8 cellular contexts compared by ENCODE assay signal in genomic region chr7:76549025-76549854, GRCh38. TPM values are rescaled to one million over a fixed set of nuclear protein-coding genes. Genes with fewer than 3 reads are reported as not detected.
DNase-seq lines count a peak whose midpoint lies in the region; ATAC-seq and TF ChIP-seq lines count a peak whose summit lies in the region.
"Not testable (repeated sequence)": the region's sequence is repeated elsewhere in the genome, so short reads cannot be mapped to it uniquely, and the experiment has no call there.

No MANE protein-coding gene starts in this region.

- not testable (repeated sequence) for TF ChIP-seq EP300 in ovary (IDR thresholded peaks at IDR 0.05)

- 0% methylated on average over 50 to 71 of the region's 71 CpGs for WGBS in ovary, 3 donors
- WGBS in thyroid gland, 2 donors: 0 to 1% methylated on average over 5 to 29 of the region's 71 CpGs

- TF ChIP-seq POLR2A in ovary (IDR thresholded peaks at IDR 0.05) (peak; percentile 45), thyroid gland (IDR thresholded peaks at IDR 0.05) (peak in 1 of 2 donors; percentile 80)

- peak overlapping the region; percentile 96 for H3K4me3 Mint-ChIP-seq in activated naive CD8-positive, alpha-beta T cell treated with anti-CD3 and anti-CD28 coated beads for 36 hours

- not testable (repeated sequence) for H3K27me3 ChIP-seq in ovary, thyroid gland

- not testable (repeated sequence) for H3K9me3 Mint-ChIP-seq in activated naive CD8-positive, alpha-beta T cell treated with anti-CD3 and anti-CD28 coated beads for 36 hours

- not testable (repeated sequence) for H3K27me3 Mint-ChIP-seq in activated naive CD8-positive, alpha-beta T cell treated with anti-CD3 and anti-CD28 coated beads for 36 hours

- H3K4me3 ChIP-seq in GM12864 (ENCODE audit: low read depth, low read length): peak overlapping the region; percentile 87
- peak overlapping the region; percentile 98 for H3K4me3 ChIP-seq in ovary
- H3K4me3 ChIP-seq in thyroid gland (replicated peaks in 1 of 3): peak overlapping the region; percentile 12 to 99 (median 87)

- H3K4me1 Mint-ChIP-seq in activated naive CD8-positive, alpha-beta T cell treated with anti-CD3 and anti-CD28 coated beads for 36 hours: peaks cover 13% of the 10 kb centered on the region

- not testable (repeated sequence) for H3K9me3 ChIP-seq in ovary, thyroid gland

- not testable (repeated sequence) for H3K36me3 ChIP-seq in ovary, thyroid gland

- DNase-seq in GM12864 (ENCODE audit: low read depth) (peak; percentile 94), NCI-H1105 (lab: John Stamatoyannopoulos, UW) (peak; percentile 51), SKM-1 (lab: John Stamatoyannopoulos, UW; ENCODE audit: unreplicated experiment) (peak; percentile 82), Right ventricle myocardium superior (peak; percentile 94), ovary (peak; percentile 86 to 91 (median 87)), thyroid gland (peak; percentile 92)
- peak; percentile 87 for DNase-seq in activated naive CD8-positive, alpha-beta T cell treated with anti-CD3 and anti-CD28 coated beads for 36 hours

- ATAC-seq in HG02642 (IDR thresholded peaks at IDR 0.05; ENCODE audit: poor library complexity, unreplicated experiment) (peak; percentile 100), Right ventricle myocardium superior (ENCODE audit: poor library complexity) (peak; percentile 100)

- not testable (repeated sequence) for H3K4me1 ChIP-seq in ovary (ENCODE audit: insufficient read depth); thyroid gland

- not testable (repeated sequence) for TF ChIP-seq CTCF in GM12864 (IDR thresholded peaks at IDR 0.05; ENCODE audit: low read depth, low read length, missing control alignments)
- TF ChIP-seq CTCF in ovary (IDR thresholded peaks at IDR 0.05) (peak in 1 of 3 donors; percentile 15), thyroid gland (IDR thresholded peaks at IDR 0.05) (peak in 1 of 6 experiments; percentile 6)

- peak overlapping the region; percentile 9 to 74 for H3K27ac ChIP-seq in ovary
- H3K27ac ChIP-seq in thyroid gland: peak overlapping the region; percentile 84 to 90 (median 87)

- peak overlapping the region; percentile 89 for H3K27ac Mint-ChIP-seq in activated naive CD8-positive, alpha-beta T cell treated with anti-CD3 and anti-CD28 coated beads for 36 hours

- intact Hi-C loops in Right ventricle myocardium superior (cut with DNase I); ovary (cut with DNase I); thyroid gland (cut with DNase I): not testable (repeated sequence)

- H3K36me3 Mint-ChIP-seq in activated naive CD8-positive, alpha-beta T cell treated with anti-CD3 and anti-CD28 coated beads for 36 hours: peaks cover 15% of the 10 kb centered on the region

RNA-seq across cellular contexts. Expression of gene SPDYE16, which starts 6.1 kb away (rescaled TPM):
- under 1 TPM; 0.12 to 0.14 TPM for total RNA-seq in activated naive CD8-positive, alpha-beta T cell treated with anti-CD3 and anti-CD28 coated beads for 36 hours
- total RNA-seq in Right ventricle myocardium superior (not detected), ovary (1 to 10 TPM in 2 of 7 donors, under 1 TPM in 5; 0.11 to 1.7 (median 0.62) TPM), thyroid gland (under 1 TPM in 2 of 4 donors, not detected in 2; 0.29 to 0.33 TPM)
- under 1 TPM; 0.15 to 0.71 TPM for polyA plus RNA-seq in ovary

RNA-seq across cellular contexts. Expression of gene UPK3B, which starts 38.9 kb away (rescaled TPM):
- not detected for total RNA-seq in activated naive CD8-positive, alpha-beta T cell treated with anti-CD3 and anti-CD28 coated beads for 36 hours
- total RNA-seq in Right ventricle myocardium superior (0.22 TPM), ovary (100 to 1,000 TPM in 1 of 7 donors, 10 to 100 TPM in 1, 1 to 10 TPM in 5; 1.7 to 607 (median 4.1) TPM), thyroid gland (10 to 100 TPM in 1 of 4 donors, 1 to 10 TPM in 3; 1.0 to 10.8 (median 1.3) TPM)
- polyA plus RNA-seq in ovary: 1 to 10 TPM in 1 of 2 donors, under 1 TPM in 1; 0.78 to 2.0 TPM

Comparison
In these comparisons a context has a peak if more than half of its experiments do, and no peak if none do; other contexts are left out.
1. Peak in every context shown above with its lines: DNase-seq, ATAC-seq, H3K4me3 ChIP-seq and H3K27ac ChIP-seq.